ENCODE assay signal across 8 cellular contexts in the genomic region with DNA sequence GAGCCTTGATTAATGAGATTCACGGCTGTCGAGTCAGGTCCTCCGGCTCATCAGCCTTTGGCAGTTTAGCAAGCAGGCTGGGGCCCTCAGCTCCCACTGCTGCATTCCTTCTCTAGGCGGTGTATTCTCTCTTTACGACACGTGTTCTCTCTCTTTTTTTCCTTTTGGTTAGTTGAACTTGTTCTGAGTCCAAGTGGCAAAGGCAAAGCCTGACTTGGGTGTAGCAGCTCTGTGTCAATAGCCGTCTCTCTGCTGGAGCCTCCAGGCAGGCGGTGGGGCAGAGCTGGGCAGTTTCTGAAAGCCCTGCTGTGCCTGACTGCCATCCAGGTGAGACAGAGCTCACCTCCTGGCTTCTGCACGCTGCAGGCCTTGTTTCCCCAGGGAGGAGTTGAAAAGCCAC. TPM values are rescaled to one million over a fixed set of nuclear protein-coding genes. Genes with fewer than 3 reads are reported as not detected.
DNase-seq lines count a peak whose midpoint lies in the region; ATAC-seq and TF ChIP-seq lines count a peak whose summit lies in the region.

No MANE protein-coding gene starts in this region.

- no peaks in the 10 kb centered on the region for H3K9me3 ChIP-seq in mesenchymal stem cell (ENCODE audit: control insufficient read depth, low read length)

- no peak overlapping the region for H2BK120ac ChIP-seq in mesenchymal stem cell (ENCODE audit: low read depth, low read length)

- H2AK5ac ChIP-seq in mesenchymal stem cell (ENCODE audit: low read length, severe bottlenecking): peak overlapping the region; percentile 29

- H3K4ac ChIP-seq in mesenchymal stem cell (ENCODE audit: low read depth in 1 of 2, low read length in 2 of 2): no peak overlapping the region

- H2BK15ac ChIP-seq in mesenchymal stem cell (ENCODE audit: low read depth, poor library complexity, severe bottlenecking): no peak overlapping the region

- H3K27ac ChIP-seq in mesenchymal stem cell (ENCODE audit: low read length, poor library complexity, severe bottlenecking): peak overlapping the region; percentile 27

- peaks cover 20% of the 10 kb centered on the region for H3K4me1 ChIP-seq in mesenchymal stem cell (ENCODE audit: control insufficient read depth, insufficient read depth, low read depth, low read length)

- H2BK12ac ChIP-seq in mesenchymal stem cell (ENCODE audit: low read length in 2 of 2): no peak overlapping the region

- WGBS in mesenchymal stem cell: 82% methylated on average over 9 of the region's 9 CpGs

- no peak overlapping the region for H2BK5ac ChIP-seq in mesenchymal stem cell (ENCODE audit: low read depth, low read length, poor library complexity, severe bottlenecking)

- TF ChIP-seq CTCF in AG10803 (conservative IDR thresholded peaks at IDR 0.05; ENCODE audit: low read length) (no peak; the same call in 1 of the 2 replicates), choroid plexus epithelial cell (conservative IDR thresholded peaks at IDR 0.05; ENCODE audit: low read depth, low read length) (peak; percentile 0)

- H3K18ac ChIP-seq in mesenchymal stem cell (ENCODE audit: low read depth in 1 of 2, low read length in 2 of 2): no peak overlapping the region

- peaks cover 6 to 15% of the 10 kb centered on the region in 2 experiments for H3K36me3 ChIP-seq in mesenchymal stem cell (ENCODE audit: control insufficient read depth in 1 of 2, insufficient read depth in 2 of 2, low read depth in 1 of 2, low read length in 2 of 2)

- no peak overlapping the region for H2AFZ ChIP-seq in mesenchymal stem cell (ENCODE audit: low read depth, low read length)

- no peak overlapping the region for H3K23ac ChIP-seq in mesenchymal stem cell (ENCODE audit: low read length in 2 of 2)

- ATAC-seq in HG03097 (IDR thresholded peaks at IDR 0.05; ENCODE audit: low FRiP score, unreplicated experiment): no peak

- no peak overlapping the region for H4K91ac ChIP-seq in mesenchymal stem cell (ENCODE audit: low read length)

- peak overlapping the region in 1 of 2 experiments; percentile 11 for H3K14ac ChIP-seq in mesenchymal stem cell (ENCODE audit: low read length in 2 of 2)

- no peaks in the 10 kb centered on the region for H3K27me3 ChIP-seq in mesenchymal stem cell (ENCODE audit: control insufficient read depth in 1 of 2, insufficient read depth in 1 of 2, low read length in 2 of 2)

- H3K4me3 ChIP-seq in AG10803 (ENCODE audit: low read length) (no peak overlapping the region), choroid plexus epithelial cell (ENCODE audit: low read depth, low read length) (no peak overlapping the region), mesenchymal stem cell (ENCODE audit: insufficient read depth in 1 of 2, low read depth in 1 of 2, low read length in 2 of 2) (no peak overlapping the region)

- H3K4me2 ChIP-seq in mesenchymal stem cell (ENCODE audit: low read length, poor library complexity, severe bottlenecking): no peak overlapping the region

- DNase-seq in AG10803 (ENCODE audit: low read depth) (peak; percentile 74), NCI-H187 (lab: John Stamatoyannopoulos, UW) (peak; percentile 60 to 72), choroid plexus epithelial cell (ENCODE audit: low read depth) (peak; percentile 83), mesenchymal stem cell (no peak), globus pallidus (ENCODE audit: low spot score) (no peak), OCI-M2 (lab: John Stamatoyannopoulos, UW; ENCODE audit: unreplicated experiment) (no peak), amniotic stem cell (lab: John Stamatoyannopoulos, UW) (no peak)

- H4K8ac ChIP-seq in mesenchymal stem cell (ENCODE audit: low read length): no peak overlapping the region

- H3K9ac ChIP-seq in mesenchymal stem cell (ENCODE audit: low read length): peak overlapping the region; percentile 25

- H3K79me1 ChIP-seq in mesenchymal stem cell (replicated peaks; ENCODE audit: low read length, poor library complexity, severe bottlenecking): peaks cover 47% of the 10 kb centered on the region

RNA-seq across cellular contexts. Expression of a gene that starts 46.6 kb away (rescaled TPM):
- polyA plus RNA-seq in mesenchymal stem cell (2013, experiment 1 of 2): 8.9 TPM
- 9.1 TPM for polyA plus RNA-seq in mesenchymal stem cell (2013, experiment 2 of 2)

Comparison
In these comparisons a context has a peak if more than half of its experiments do, and no peak if none do; other contexts are left out.
1. DNase-seq: peak in AG10803 (single experiment), NCI-H187 (2 of 2) and choroid plexus epithelial cell (single experiment); none in mesenchymal stem cell (single experiment), globus pallidus (single experiment), OCI-M2 (single experiment) and amniotic stem cell (single experiment).